34 cellular contexts compared by ENCODE assay signal in genomic region chr9:72332351-72332750, GRCh38.
"Had no signal": no experiment of that assay in that cellular context is flagged by ENCODE, and none has a peak within 500 bp of the region (broad histone marks: within the 10 kb centered on the region; RNA-seq: fewer than 3 reads in every experiment).

No MANE protein-coding gene starts in this region.

- H3K9ac ChIP-seq: KMS-11, SK-N-SH had no signal

- H3K4me2 ChIP-seq: KMS-11, SK-N-SH had no signal

- H3K27me3 ChIP-seq: ascending aorta, cardiac muscle cell, Peyer's patch, SJSA1 had no signal

- H3K36me3 Mint-ChIP-seq: activated CD4-positive, alpha-beta memory T cell treated with anti-CD3 and anti-CD28 coated beads for 36 hours; activated naive CD4-positive, alpha-beta T cell treated with anti-CD3 and anti-CD28 coated beads, Interleukin-2, amount 50 U/mL, for 72 hours; WTC11 had no signal

- H3K4me1 Mint-ChIP-seq: activated CD4-positive, alpha-beta T cell treated with anti-CD3 and anti-CD28 coated beads for 36 hours had no signal

- H3K36me3 ChIP-seq: ascending aorta, cardiac muscle cell, Peyer's patch, SJSA1 had no signal

- H3K9me3 Mint-ChIP-seq: activated CD4-positive, alpha-beta memory T cell treated with anti-CD3 and anti-CD28 coated beads for 36 hours; activated naive CD4-positive, alpha-beta T cell treated with anti-CD3 and anti-CD28 coated beads for 36 hours; activated naive CD4-positive, alpha-beta T cell treated with anti-CD3 and anti-CD28 coated beads, Interleukin-2, amount 50 U/mL, for 72 hours; activated T-cell treated with anti-CD3 and anti-CD28 coated beads, Interleukin-2, amount 50 U/mL, for 4 hours; activated T-helper 1 cell treated with anti-CD3 and anti-CD28 coated beads, Interleukin-12 subunit alpha, Interleukin-12 subunit beta, Interleukin-2, Interleukin-4 antibody, amounts not matched to agents 30 ng/mL and 10 ng/mL and 1 ng/mL, durations not matched to agents 14 hours and 24 hours and 36 hours; T-helper 1 cell treated with Interleukin-12 subunit alpha and Interleukin-12 subunit beta and Interleukin-4 antibody, amounts not matched to agents 30 μg/mL and 1 μg/mL, for 36 hours; T-helper 2 cell treated with Interferon-gamma antibody and Interleukin-4, amounts not matched to agents 5 μg/mL and 100 μg/mL, for 36 hours had no signal

- H3K4me3 Mint-ChIP-seq: activated CD4-positive, alpha-beta memory T cell treated with anti-CD3 and anti-CD28 coated beads for 36 hours; activated CD4-positive, alpha-beta T cell treated with anti-CD3 and anti-CD28 coated beads for 36 hours; activated naive CD4-positive, alpha-beta T cell treated with anti-CD3 and anti-CD28 coated beads for 36 hours; activated T-cell treated with anti-CD3 and anti-CD28 coated beads, Interleukin-2, amount 50 U/mL, for 4 hours; activated T-helper 1 cell treated with anti-CD3 and anti-CD28 coated beads, Interleukin-12 subunit alpha, Interleukin-12 subunit beta, Interleukin-2, Interleukin-4 antibody, amounts not matched to agents 30 ng/mL and 10 ng/mL and 1 ng/mL, durations not matched to agents 14 hours and 24 hours and 36 hours; T-helper 1 cell treated with Interleukin-12 subunit alpha and Interleukin-12 subunit beta and Interleukin-4 antibody, amounts not matched to agents 30 μg/mL and 1 μg/mL, for 36 hours; T-helper 2 cell treated with Interferon-gamma antibody and Interleukin-4, amounts not matched to agents 5 μg/mL and 100 μg/mL, for 36 hours; WTC11 had no signal

- H3K27ac ChIP-seq: ascending aorta, cardiac muscle cell, KMS-11, Peyer's patch, SJSA1 had no signal

- H3K4me1 ChIP-seq: ascending aorta, Peyer's patch had no signal

- DNase-seq: activated CD4-positive, alpha-beta memory T cell treated with anti-CD3 and anti-CD28 coated beads for 36 hours; activated CD4-positive, alpha-beta T cell treated with anti-CD3 and anti-CD28 coated beads for 36 hours; activated CD4-positive, alpha-beta T cell treated with anti-CD3 and anti-CD28 coated beads, Interleukin-2, amount 50 U/mL, for 1 hour; activated CD8-positive, alpha-beta memory T cell treated with anti-CD3 and anti-CD28 coated beads, Interleukin-2, amount 50 U/mL, for 4 hours; activated gamma-delta T cell treated with Interleukin-2 at 50 U/mL for 16 hours; activated naive CD4-positive, alpha-beta T cell treated with anti-CD3 and anti-CD28 coated beads for 36 hours; activated T-cell treated with anti-CD3 and anti-CD28 coated beads for 4 hours; activated T-cell treated with anti-CD3 and anti-CD28 coated beads, Interleukin-2, amount 50 U/mL, for 4 hours; amygdala; MM.1S; MV-4-11; NCI-H1092; NCI-H1436 treated with DMSO at 0.1 percent for 48 hours; NCI-H1694 treated with DMSO at 0.1 percent for 48 hours; NCI-H2029; NCI-H446; NCI-H510A treated with DMSO at 0.1 percent for 48 hours; NCI-H526 treated with DMSO at 0.1 percent for 48 hours; NK-92 treated with Interleukin-12 subunit alpha and Interleukin-12 subunit beta, amount 100 ng/mL, for 24 hours; PC-3; Peyer's patch; RPMI8226; SHP77 treated with DMSO at 0.1 percent for 48 hours; SK-N-SH had no signal

- H3K27ac Mint-ChIP-seq: activated CD4-positive, alpha-beta memory T cell treated with anti-CD3 and anti-CD28 coated beads for 36 hours; activated CD4-positive, alpha-beta T cell treated with anti-CD3 and anti-CD28 coated beads for 36 hours; activated naive CD4-positive, alpha-beta T cell treated with anti-CD3 and anti-CD28 coated beads for 36 hours; activated naive CD4-positive, alpha-beta T cell treated with anti-CD3 and anti-CD28 coated beads, Interleukin-2, amount 50 U/mL, for 72 hours; activated T-helper 1 cell treated with anti-CD3 and anti-CD28 coated beads, Interleukin-12 subunit alpha, Interleukin-12 subunit beta, Interleukin-2, Interleukin-4 antibody, amounts not matched to agents 30 ng/mL and 10 ng/mL and 1 ng/mL, durations not matched to agents 14 hours and 24 hours and 36 hours; T-helper 1 cell treated with Interleukin-12 subunit alpha and Interleukin-12 subunit beta and Interleukin-4 antibody, amounts not matched to agents 30 μg/mL and 1 μg/mL, for 36 hours; T-helper 2 cell treated with Interferon-gamma antibody and Interleukin-4, amounts not matched to agents 5 μg/mL and 100 μg/mL, for 36 hours; WTC11 had no signal

- H3K4me3 ChIP-seq: ascending aorta, cardiac muscle cell, Peyer's patch, SJSA1 had no signal

- FAIRE-seq: TTC549 had no signal

- H3K9me3 ChIP-seq: ascending aorta, Peyer's patch, SJSA1, SK-N-SH had no signal
